8 cellular contexts compared by ENCODE assay signal in the genomic region with DNA sequence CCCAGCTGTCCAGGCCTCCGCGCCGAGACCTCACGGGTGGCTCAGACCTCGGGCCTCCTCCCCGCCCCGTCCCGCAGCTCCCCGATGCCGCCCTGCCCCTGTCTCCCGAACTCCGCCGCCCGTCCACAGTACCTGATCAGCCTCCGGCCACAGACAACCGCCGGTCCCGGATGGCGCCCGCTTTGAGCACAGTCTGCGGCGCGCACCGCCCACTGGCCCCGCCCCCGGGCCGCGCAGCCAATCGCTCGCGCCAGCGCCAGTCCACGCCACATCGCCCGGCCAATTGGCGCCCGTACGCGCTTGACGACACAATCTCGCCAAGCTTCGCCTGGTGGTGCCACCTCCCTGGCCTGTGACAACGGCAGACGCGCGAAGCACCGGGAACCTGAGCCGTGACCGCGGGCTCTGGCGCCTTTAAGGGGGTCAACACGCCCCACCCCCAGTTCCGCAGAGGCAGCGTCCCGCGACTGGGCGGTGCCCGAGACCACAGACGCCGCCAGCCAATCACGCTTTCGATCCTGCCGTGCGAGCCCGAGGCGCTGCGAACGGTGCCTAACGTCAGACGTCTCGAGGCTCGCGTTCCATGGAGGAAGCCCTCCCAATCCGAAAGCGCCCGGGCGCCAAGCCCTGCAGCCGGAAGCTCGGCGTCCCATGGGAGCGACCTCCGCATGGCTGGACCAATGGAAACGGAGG. TPM values are rescaled to one million over a fixed set of nuclear protein-coding genes. Genes with fewer than 3 reads are reported as not detected.
DNase-seq lines count a peak whose midpoint lies in the region; ATAC-seq, FAIRE-seq and TF ChIP-seq lines count a peak whose summit lies in the region.

Gene IDI1, minus strand, starts transcription at position 388 of the 693 bp plus-strand sequence. Its CDS starts 116 bp downstream, at position 272.

- no peak for TF ChIP-seq CTCF in ascending aorta (IDR thresholded peaks at IDR 0.05)

- H3K9me3 ChIP-seq in ascending aorta (no peaks in the 10 kb centered on the region), right cardiac atrium (ENCODE audit: control insufficient read depth, low read length) (no peaks in the 10 kb centered on the region)

- H3K4me1 Mint-ChIP-seq in T-helper 2 cell treated with Interferon-gamma antibody and Interleukin-4, amounts not matched to agents 5 μg/mL and 100 μg/mL, for 36 hours (ENCODE audit: low read depth), result peaks cover 58% of the 10 kb centered on the region

- H3K4me3 Mint-ChIP-seq in T-helper 2 cell treated with Interferon-gamma antibody and Interleukin-4, amounts not matched to agents 5 μg/mL and 100 μg/mL, for 36 hours, result peak within 1 kb of the TSS; percentile 98

- peak within 1 kb of the TSS; percentile 98 to 100 for H3K27ac ChIP-seq in ascending aorta
- H3K27ac ChIP-seq in right cardiac atrium (ENCODE audit: low read length), result peak within 1 kb of the TSS; percentile 97

- peaks cover 3 to 10% of the 10 kb centered on the region in 2 donors for H3K36me3 ChIP-seq in ascending aorta

- H3K4me3 ChIP-seq in ascending aorta (peak within 1 kb of the TSS; percentile 86 to 87), right cardiac atrium (ENCODE audit: low read length) (peak within 1 kb of the TSS; percentile 67)

- WGBS in right cardiac atrium, result under 1% methylated on average over 83 of the region's 83 CpGs

- H3K27me3 Mint-ChIP-seq in T-helper 2 cell treated with Interferon-gamma antibody and Interleukin-4, amounts not matched to agents 5 μg/mL and 100 μg/mL, for 36 hours (ENCODE audit: low read depth), result no peaks in the 10 kb centered on the region

- no peaks in the 10 kb centered on the region for H3K27me3 ChIP-seq in ascending aorta
- no peaks in the 10 kb centered on the region for H3K27me3 ChIP-seq in right cardiac atrium (ENCODE audit: control insufficient read depth, insufficient read depth)

- intact Hi-C loops in ascending aorta (cut with DNase I), result loop anchor here (1.0 kb wide), 3 partner anchors 7 to 118 kb away; partner anchors contain the start of genes GTPBP4, LARP4B and WDR37
- intact Hi-C loops in right cardiac atrium (cut with DNase I), result no loop called here

- ATAC-seq in GM18508 (IDR thresholded peaks at IDR 0.05; ENCODE audit: insufficient read depth, unreplicated experiment) (peak; percentile 75), HG02981 (IDR thresholded peaks at IDR 0.05; ENCODE audit: unreplicated experiment) (peak; percentile 77), right cardiac atrium (peak; percentile 96 to 97)

- DNase-seq in NCI-H2029 (lab: John Stamatoyannopoulos, UW) (peak; percentile 96), ascending aorta (ENCODE audit: low spot score in 2 of 2) (peak; percentile 91 to 99), right cardiac atrium (peak; percentile 98 to 99 (median 99)), pulmonary artery endothelial cell (ENCODE audit: low read depth, low spot score) (peak; percentile 93), urothelium cell line (ENCODE audit: low spot score) (peak; percentile 80)
- DNase-seq in T-helper 2 cell treated with Interferon-gamma antibody and Interleukin-4, amounts not matched to agents 5 μg/mL and 100 μg/mL, for 36 hours (ENCODE audit: low spot score), result peak; percentile 98

- H3K4me1 ChIP-seq in ascending aorta (peaks cover 0 to 18% of the 10 kb centered on the region in 2 donors), right cardiac atrium (ENCODE audit: control insufficient read depth, insufficient read depth, low read length) (peaks cover 7% of the 10 kb centered on the region)

- peaks cover 56% of the 10 kb centered on the region for H3K36me3 Mint-ChIP-seq in T-helper 2 cell treated with Interferon-gamma antibody and Interleukin-4, amounts not matched to agents 5 μg/mL and 100 μg/mL, for 36 hours (ENCODE audit: low read depth)

- H3K27ac Mint-ChIP-seq in T-helper 2 cell treated with Interferon-gamma antibody and Interleukin-4, amounts not matched to agents 5 μg/mL and 100 μg/mL, for 36 hours, result peak within 1 kb of the TSS; percentile 95

- no peak for FAIRE-seq in urothelium cell line (lab: Jason Lieb, UNC)

- no peaks in the 10 kb centered on the region for H3K9me3 Mint-ChIP-seq in T-helper 2 cell treated with Interferon-gamma antibody and Interleukin-4, amounts not matched to agents 5 μg/mL and 100 μg/mL, for 36 hours

RNA-seq across cellular contexts. Expression of gene IDI1, which starts in this region (rescaled TPM):
- total RNA-seq in ascending aorta, result 3.8 TPM
- 10 to 100 TPM; 14.6 to 30.3 (median 20.0) TPM for total RNA-seq in right cardiac atrium
- 26.7 TPM for polyA plus RNA-seq in right cardiac atrium
- total RNA-seq in pulmonary artery endothelial cell, result 67.0 and 96.2 TPM in 2 replicates

Comparison
In these comparisons a context has a peak if more than half of its experiments do, and no peak if none do; other contexts are left out.
1. Peak in every context shown above with its lines: DNase-seq, ATAC-seq, H3K4me3 ChIP-seq and H3K27ac ChIP-seq.